In genomic region chr18:27717250-27717649, GRCh38 we compare ENCODE assay signal across 19 cellular contexts.
"Had no signal": no experiment of that assay in that cellular context is flagged by ENCODE, and none has a peak within 500 bp of the region (broad histone marks: within the 10 kb centered on the region; RNA-seq: fewer than 3 reads in every experiment).

No MANE protein-coding gene starts in this region.

- ATAC-seq: effector memory CD8-positive, alpha-beta T cell; gastroesophageal sphincter; mucosa of descending colon; naive thymus-derived CD8-positive, alpha-beta T cell; stimulated activated effector memory CD8-positive, alpha-beta T cell treated with anti-CD3 and anti-CD28 coated beads, Interleukin-12 subunit alpha, Interleukin-12 subunit beta, amount 100 ng/mL, for 72 hours; stimulated activated naive CD8-positive, alpha-beta T cell treated with anti-CD3 and anti-CD28 coated beads, Interleukin-15, Interleukin-2, amounts not matched to agents 100 U/mL and 50 U/mL, for 24 hours had no signal

- H3K4me3 Mint-ChIP-seq: dendritic cell treated with granulocyte-macrophage colony-stimulating factor and Interleukin-4, amounts not matched to agents 40 ng/mL and 50 ng/mL, for 4 days; effector memory CD8-positive, alpha-beta T cell; naive thymus-derived CD8-positive, alpha-beta T cell; stimulated activated effector memory CD8-positive, alpha-beta T cell treated with anti-CD3 and anti-CD28 coated beads, Interleukin-12 subunit alpha, Interleukin-12 subunit beta, amount 100 ng/mL, for 72 hours; type B pancreatic cell had no signal

- DNase-seq: cerebellar nuclear complex; effector memory CD8-positive, alpha-beta T cell; hippocampal formation; mucosa of descending colon; naive thymus-derived CD8-positive, alpha-beta T cell; posterior cingulate gyrus; small intestine; stimulated activated CD4-positive, alpha-beta T cell treated with anti-CD3 and anti-CD28 coated beads, Interleukin-12 subunit alpha, Interleukin-12 subunit beta, amount 100 ng/mL, for 4 hours; stimulated activated CD4-positive, alpha-beta T cell treated with anti-CD3 and anti-CD28 coated beads, Interleukin-2, amount 100 ng/mL, for 48 hours; stimulated activated CD8-positive, alpha-beta memory T cell treated with anti-CD3 and anti-CD28 coated beads, Interleukin-4, amount 100 ng/mL, for 48 hours; stimulated activated naive CD8-positive, alpha-beta T cell treated with anti-CD3 and anti-CD28 coated beads, Interleukin-15, Interleukin-2, amounts not matched to agents 100 U/mL and 50 U/mL, for 24 hours; thyroid gland had no signal

- H3K4me1 ChIP-seq: esophagus muscularis mucosa, gastroesophageal sphincter, suprapubic skin, thyroid gland had no signal

- H3K27ac Mint-ChIP-seq: dendritic cell treated with granulocyte-macrophage colony-stimulating factor and Interleukin-4, amounts not matched to agents 40 ng/mL and 50 ng/mL, for 4 days; effector memory CD8-positive, alpha-beta T cell; naive thymus-derived CD8-positive, alpha-beta T cell; stimulated activated effector memory CD8-positive, alpha-beta T cell treated with anti-CD3 and anti-CD28 coated beads, Interleukin-12 subunit alpha, Interleukin-12 subunit beta, amount 100 ng/mL, for 72 hours; type B pancreatic cell had no signal

- H3K36me3 ChIP-seq: esophagus muscularis mucosa, gastroesophageal sphincter, suprapubic skin, thyroid gland had no signal

- H3K27me3 Mint-ChIP-seq: dendritic cell treated with granulocyte-macrophage colony-stimulating factor and Interleukin-4, amounts not matched to agents 40 ng/mL and 50 ng/mL, for 4 days; effector memory CD8-positive, alpha-beta T cell; naive thymus-derived CD8-positive, alpha-beta T cell; type B pancreatic cell had no signal

- H3K4me3 ChIP-seq: esophagus muscularis mucosa, gastroesophageal sphincter, mucosa of descending colon, suprapubic skin, thyroid gland had no signal

- H3K9me3 ChIP-seq: esophagus muscularis mucosa, gastroesophageal sphincter, mucosa of descending colon, suprapubic skin, thyroid gland had no signal

- H3K27me3 ChIP-seq: esophagus muscularis mucosa, gastroesophageal sphincter, suprapubic skin, thyroid gland had no signal

- H3K36me3 Mint-ChIP-seq: naive thymus-derived CD8-positive, alpha-beta T cell; stimulated activated effector memory CD8-positive, alpha-beta T cell treated with anti-CD3 and anti-CD28 coated beads, Interleukin-12 subunit alpha, Interleukin-12 subunit beta, amount 100 ng/mL, for 72 hours; type B pancreatic cell had no signal

- H3K4me1 Mint-ChIP-seq: naive thymus-derived CD8-positive, alpha-beta T cell; stimulated activated effector memory CD8-positive, alpha-beta T cell treated with anti-CD3 and anti-CD28 coated beads, Interleukin-12 subunit alpha, Interleukin-12 subunit beta, amount 100 ng/mL, for 72 hours had no signal

- H3K27ac ChIP-seq: epithelial cell of prostate, esophagus muscularis mucosa, gastroesophageal sphincter, suprapubic skin, thyroid gland had no signal
